In the genomic region with DNA sequence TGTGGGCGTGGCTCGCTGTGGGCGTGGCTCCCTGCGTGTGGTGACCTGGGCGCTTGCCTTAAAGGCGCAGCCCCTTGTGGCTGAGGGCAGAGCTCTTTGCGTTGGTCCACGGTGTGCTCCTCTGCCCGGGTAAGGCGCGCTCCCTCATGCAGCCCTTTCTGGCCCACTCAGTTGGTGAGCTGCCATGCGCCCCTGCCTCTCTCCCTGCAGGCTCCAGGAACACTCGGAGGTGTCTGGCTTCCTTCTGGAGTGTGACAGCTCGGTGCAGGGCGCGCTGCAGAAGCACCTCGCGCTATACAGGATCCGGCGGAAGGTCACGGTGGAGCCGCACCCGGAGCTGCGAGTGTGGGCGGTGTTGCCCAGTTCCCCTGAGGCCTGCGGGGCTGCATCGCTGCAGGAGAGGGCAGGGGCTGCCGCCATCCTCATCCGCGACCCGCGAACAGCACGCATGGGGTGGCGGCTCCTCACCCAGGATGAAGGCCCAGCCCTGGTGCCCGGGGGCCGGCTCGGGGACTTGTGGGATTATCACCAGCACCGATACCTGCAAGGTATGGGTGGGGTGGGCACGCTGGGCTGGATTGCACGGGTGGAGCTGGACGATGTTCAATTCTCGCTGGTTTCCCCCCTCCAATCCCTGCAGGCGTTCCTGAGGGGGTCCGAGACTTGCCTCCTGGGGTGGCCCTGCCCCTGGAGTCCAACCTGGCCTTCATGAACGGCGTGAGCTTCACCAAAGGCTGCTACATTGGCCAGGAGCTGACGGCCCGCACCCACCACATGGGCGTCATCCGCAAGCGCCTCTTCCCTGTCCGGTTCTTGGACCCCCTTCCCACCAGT, we compare ENCODE assay signal across 9 cellular contexts. TPM values are rescaled to one million over a fixed set of nuclear protein-coding genes. Genes with fewer than 3 reads are reported as not detected.
DNase-seq lines count a peak whose midpoint lies in the region; ATAC-seq and TF ChIP-seq lines count a peak whose summit lies in the region.
"Had no signal": no experiment of that assay in that cellular context is flagged by ENCODE, and none has a peak within 500 bp of the region (broad histone marks: within the 10 kb centered on the region; RNA-seq: fewer than 3 reads in every experiment).

No MANE protein-coding gene starts in this region.

- H3K27me3 ChIP-seq in left ventricle myocardium inferior (ENCODE audit: low read depth) (no peaks in the 10 kb centered on the region), upper lobe of left lung (no peaks in the 10 kb centered on the region)
- H3K27me3 ChIP-seq: esophagus squamous epithelium had no signal

- DNase-seq in left cardiac atrium (peak; percentile 37), left ventricle myocardium inferior (no peak), RPMI8226 (peak; percentile 39), foreskin melanocyte (peak; percentile 12), upper lobe of left lung (peak in 1 of 2 donors; percentile 87), omental fat pad (ENCODE audit: low spot score) (no peak)
- DNase-seq: esophagus squamous epithelium had no signal

- no peaks in the 10 kb centered on the region for H3K9me3 ChIP-seq in left ventricle myocardium inferior (replicated peaks)
- H3K9me3 ChIP-seq in upper lobe of left lung = no peaks in the 10 kb centered on the region
- H3K9me3 ChIP-seq: esophagus squamous epithelium had no signal

- ATAC-seq in left cardiac atrium (peak in 1 of 2 donors; percentile 18), upper lobe of left lung (ENCODE audit: low FRiP score in 2 of 2) (no peak), HG03469 (IDR thresholded peaks at IDR 0.05; ENCODE audit: unreplicated experiment) (no peak), omental fat pad (ENCODE audit: low FRiP score) (no peak), GM21423 (IDR thresholded peaks at IDR 0.05; ENCODE audit: unreplicated experiment) (no peak)

- TF ChIP-seq CTCF in left ventricle myocardium inferior (IDR thresholded peaks at IDR 0.05; ENCODE audit: borderline replicate concordance) (no peak), upper lobe of left lung (IDR thresholded peaks at IDR 0.05) (no peak), omental fat pad (IDR thresholded peaks at IDR 0.05) (no peak)

- 81 to 87% methylated on average over 13 to 40 of the region's 52 CpGs for WGBS in upper lobe of left lung, 2 donors

- no peak for TF ChIP-seq POLR2A in upper lobe of left lung (IDR thresholded peaks at IDR 0.05)

- no peak overlapping the region for H3K4me3 ChIP-seq in left ventricle myocardium inferior
- H3K4me3 ChIP-seq in upper lobe of left lung = peak overlapping the region in 2 of 4 donors; percentile 34 to 46

- H3K36me3 ChIP-seq in left ventricle myocardium inferior (peaks cover 12% of the 10 kb centered on the region), upper lobe of left lung (peaks cover 0 to 12% (median 7%) of the 10 kb centered on the region in 4 donors)

- H3K27ac ChIP-seq in left ventricle myocardium inferior (replicated peaks) (no peak overlapping the region), upper lobe of left lung (peak overlapping the region; percentile 58 to 86 (median 71))

- peaks cover 28% of the 10 kb centered on the region for H3K4me1 ChIP-seq in left ventricle myocardium inferior
- peaks cover 23 to 48% (median 39%) of the 10 kb centered on the region in 4 donors for H3K4me1 ChIP-seq in upper lobe of left lung

- no peak for TF ChIP-seq EP300 in upper lobe of left lung (IDR thresholded peaks at IDR 0.05)

- intact Hi-C loops in left cardiac atrium (cut with DNase I) = no loop called here
- intact Hi-C loops in left ventricle myocardium inferior (cut with micrococcal nuclease) = no loop called here

RNA-seq across cellular contexts. Expression of gene IBA57, which starts 9.1 kb away (rescaled TPM):
- total RNA-seq in left cardiac atrium (10 to 100 TPM; 10.4 to 10.5 TPM), left ventricle myocardium inferior (15.0 TPM), upper lobe of left lung (10 to 100 TPM in 4 of 6 donors, 1 to 10 TPM in 2; 6.1 to 19.3 (median 13.9) TPM), omental fat pad (1 to 10 TPM; 5.1 to 7.6 (median 6.5) TPM)

RNA-seq across cellular contexts. Expression of gene GJC2, which starts 25.0 kb away (rescaled TPM):
- total RNA-seq in left cardiac atrium (1 to 10 TPM; 2.2 to 2.3 TPM), left ventricle myocardium inferior (1.0 TPM), upper lobe of left lung (1 to 10 TPM; 1.4 to 8.7 (median 2.0) TPM), omental fat pad (1 to 10 TPM; 1.9 to 5.5 (median 2.9) TPM)

RNA-seq across cellular contexts. Expression of gene OBSCN, which starts 33.1 kb away (rescaled TPM):
- total RNA-seq in left cardiac atrium = 100 to 1,000 TPM; 194 to 201 TPM
- 316 TPM for total RNA-seq in left ventricle myocardium inferior
- total RNA-seq in upper lobe of left lung = 100 to 1,000 TPM in 1 of 6 donors, 10 to 100 TPM in 5; 15.7 to 160 (median 47.0) TPM
- 10 to 100 TPM in 2 of 4 donors, 1 to 10 TPM in 2; 5.4 to 26.0 (median 9.7) TPM for total RNA-seq in omental fat pad

RNA-seq across cellular contexts. Expression of gene GUK1, which starts 34.6 kb away (rescaled TPM):
- 100 to 1,000 TPM; 153 to 185 TPM for total RNA-seq in left cardiac atrium
- 150 TPM for total RNA-seq in left ventricle myocardium inferior
- total RNA-seq in upper lobe of left lung = 100 to 1,000 TPM; 198 to 385 (median 269) TPM
- total RNA-seq in omental fat pad = 100 to 1,000 TPM; 285 to 404 (median 308) TPM

Comparison
In these comparisons a context has a peak if more than half of its experiments do, and no peak if none do; other contexts are left out.
1. DNase-seq: peak in left cardiac atrium (single experiment), RPMI8226 (single experiment) and foreskin melanocyte (single experiment); none in left ventricle myocardium inferior (single experiment) and omental fat pad (single experiment).